22 cellular contexts compared by ENCODE assay signal in genomic region chr2:146414456-146414855, GRCh38.
"Had no signal": no experiment of that assay in that cellular context is flagged by ENCODE, and none has a peak within 500 bp of the region (broad histone marks: within the 10 kb centered on the region; RNA-seq: fewer than 3 reads in every experiment).

No MANE protein-coding gene starts in this region.

- H3K36me3 Mint-ChIP-seq: activated naive CD4-positive, alpha-beta T cell treated with anti-CD3 and anti-CD28 coated beads, Interleukin-2, amount 50 U/mL, for 24 hours; memory B cell; natural killer cell had no signal

- H3K4me3 Mint-ChIP-seq: activated CD8-positive, alpha-beta T cell treated with anti-CD3 and anti-CD28 coated beads for 36 hours; activated naive CD4-positive, alpha-beta T cell treated with anti-CD3 and anti-CD28 coated beads, Interleukin-2, amount 50 U/mL, for 24 hours; memory B cell; natural killer cell had no signal

- H3K9me3 Mint-ChIP-seq: activated CD8-positive, alpha-beta T cell treated with anti-CD3 and anti-CD28 coated beads for 36 hours; activated naive CD4-positive, alpha-beta T cell treated with anti-CD3 and anti-CD28 coated beads, Interleukin-2, amount 50 U/mL, for 24 hours; memory B cell had no signal

- H3K4me1 Mint-ChIP-seq: activated naive CD4-positive, alpha-beta T cell treated with anti-CD3 and anti-CD28 coated beads, Interleukin-2, amount 50 U/mL, for 24 hours; memory B cell; natural killer cell had no signal

- H3K9me3 ChIP-seq: adrenal gland, esophagus muscularis mucosa, tibial nerve, uterus had no signal

- H3K27ac ChIP-seq: adrenal gland, cardiac muscle cell, dorsolateral prefrontal cortex, esophagus muscularis mucosa, skin epidermis, tibial nerve, uterus had no signal

- H3K4me1 ChIP-seq: adrenal gland, esophagus muscularis mucosa, tibial nerve, uterus had no signal

- ATAC-seq: activated CD8-positive, alpha-beta T cell treated with anti-CD3 and anti-CD28 coated beads for 36 hours; left ventricle myocardium superior; natural killer cell had no signal

- H3K27ac Mint-ChIP-seq: activated CD8-positive, alpha-beta T cell treated with anti-CD3 and anti-CD28 coated beads for 36 hours; activated naive CD4-positive, alpha-beta T cell treated with anti-CD3 and anti-CD28 coated beads, Interleukin-2, amount 50 U/mL, for 24 hours; memory B cell; natural killer cell had no signal

- H3K27me3 Mint-ChIP-seq: activated CD8-positive, alpha-beta T cell treated with anti-CD3 and anti-CD28 coated beads for 36 hours; activated naive CD4-positive, alpha-beta T cell treated with anti-CD3 and anti-CD28 coated beads, Interleukin-2, amount 50 U/mL, for 24 hours; memory B cell had no signal

- H3K27me3 ChIP-seq: adrenal gland, cardiac muscle cell, dorsolateral prefrontal cortex, esophagus muscularis mucosa, tibial nerve, uterus had no signal

- DNase-seq: activated CD4-positive, alpha-beta T cell treated with anti-CD3 and anti-CD28 coated beads for 4 hours; activated CD8-positive, alpha-beta T cell treated with anti-CD3 and anti-CD28 coated beads for 36 hours; activated effector memory CD4-positive, alpha-beta T cell treated with anti-CD3 and anti-CD28 coated beads, Interleukin-2, amount 50 U/mL, for 16 hours; activated T-cell treated with anti-CD3 and anti-CD28 coated beads, Interleukin-2, amount 50 U/mL, for 48 hours; adrenal gland; dorsolateral prefrontal cortex; hippocampal formation; kidney; left ventricle myocardium superior; natural killer cell; occipital lobe; stimulated activated CD4-positive, alpha-beta T cell treated with anti-CD3 and anti-CD28 coated beads, Interleukin-15, amount 100 ng/mL, for 24 hours; stimulated activated CD4-positive, alpha-beta T cell treated with anti-CD3 and anti-CD28 coated beads, Interleukin-4, amount 100 ng/mL, for 24 hours; stimulated activated naive CD4-positive, alpha-beta T cell; substantia nigra; uterus had no signal
